22 cellular contexts compared by ENCODE assay signal in the genomic region with DNA sequence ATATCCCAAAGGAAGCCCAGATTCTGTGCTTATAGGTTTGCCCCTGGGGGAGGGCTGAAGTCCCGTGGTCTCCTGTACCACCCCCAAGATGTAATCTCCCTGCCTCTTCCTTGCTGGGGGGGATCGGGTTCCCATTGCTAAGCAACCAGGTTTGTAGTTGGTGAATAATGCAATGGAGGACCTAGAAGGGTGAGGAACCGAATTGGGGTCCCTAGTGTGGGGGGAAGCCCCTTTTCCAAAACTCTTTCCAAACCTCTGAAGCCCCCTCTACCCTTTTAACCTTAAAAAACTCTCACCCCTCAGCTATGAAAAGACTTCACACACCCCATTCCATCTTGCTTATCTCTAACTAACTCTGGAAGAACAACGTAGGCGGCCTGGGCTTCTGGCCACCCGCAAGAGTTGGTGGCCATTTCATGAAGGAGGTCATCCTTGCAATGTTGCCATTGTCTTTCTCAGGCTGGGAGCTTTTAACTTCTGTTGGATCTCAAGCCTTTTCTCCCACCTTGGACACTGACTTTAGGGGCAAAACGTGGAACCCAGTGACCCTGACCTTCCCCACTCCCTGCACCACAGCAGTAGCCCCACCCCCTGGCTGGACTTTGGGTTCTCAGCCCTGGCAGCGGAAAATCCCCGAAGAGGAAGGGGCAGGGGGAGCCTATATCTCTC. TPM values are rescaled to one million over a fixed set of nuclear protein-coding genes. Genes with fewer than 3 reads are reported as not detected.
A peak's percentile ranks its signal among the peaks of the same experiment; 100 is the strongest.
DNase-seq lines count a peak whose midpoint lies in the region; ATAC-seq and TF ChIP-seq lines count a peak whose summit lies in the region.
"Had no signal": no experiment of that assay in that cellular context is flagged by ENCODE, and none has a peak within 500 bp of the region (broad histone marks: within the 10 kb centered on the region; RNA-seq: fewer than 3 reads in every experiment).

No MANE protein-coding gene starts in this region.

- H3K4me1 ChIP-seq in BLaER1 (peaks cover 18% of the 10 kb centered on the region), body of pancreas (peaks cover 48% of the 10 kb centered on the region), mucosa of stomach (ENCODE audit: control insufficient read depth, insufficient read depth, low read length) (peaks cover 12% of the 10 kb centered on the region), SJCRH30 (no peaks in the 10 kb centered on the region; the same call in 1 of the 2 replicates)

- no peak overlapping the region for H3K27ac ChIP-seq in BLaER1
- peak overlapping the region; percentile 75 to 96 (median 94) for H3K27ac ChIP-seq in body of pancreas
- H3K27ac ChIP-seq in SJCRH30: no peak overlapping the region

- peak in 1 of 7 experiments; percentile 1 for TF ChIP-seq CTCF in body of pancreas (IDR thresholded peaks at IDR 0.05)

- H3K9me3 ChIP-seq in BLaER1 (no peaks in the 10 kb centered on the region), body of pancreas (no peaks in the 10 kb centered on the region), mucosa of stomach (ENCODE audit: control insufficient read depth, low read length) (no peaks in the 10 kb centered on the region), SJCRH30 (replicated peaks) (no peaks in the 10 kb centered on the region)

- H3K4me2 ChIP-seq in BLaER1: 0 out of 2 replicates have a peak overlapping the region, but pooled peaks have one; percentile 17

- peak in 3 of 4 donors; percentile 51 to 66 (median 59) for DNase-seq in body of pancreas
- DNase-seq in SJCRH30: no peak
- no peak for DNase-seq in activated T-helper 1 cell treated with anti-CD3 and anti-CD28 coated beads, Interleukin-12 subunit alpha, Interleukin-12 subunit beta, Interleukin-2, Interleukin-4 antibody, amounts not matched to agents 30 ng/mL and 10 ng/mL and 1 ng/mL, durations not matched to agents 14 hours and 24 hours and 36 hours (ENCODE audit: low spot score)
- no peak for DNase-seq in activated T-cell treated with anti-CD3 and anti-CD28 coated beads, Interleukin-2, amount 50 U/mL, for 1 hour
- DNase-seq: activated CD8-positive, alpha-beta T cell treated with anti-CD3 and anti-CD28 coated beads for 36 hours; activated naive CD8-positive, alpha-beta T cell treated with anti-CD3 and anti-CD28 coated beads, Interleukin-2, amount 10 ng/mL, durations not matched to agents 7 days and 5 days; activated T-cell treated with anti-CD3 and anti-CD28 coated beads, Interleukin-2, amount 50 U/mL, for 48 hours; DMS79; glutamatergic neuron; KG1; NCI-H1048; NCI-H2081 treated with DMSO at 0.1 percent for 48 hours; NCI-H510A treated with DMSO at 0.1 percent for 48 hours; SHP77; T-helper 17 cell had no signal

- H3K9ac ChIP-seq in BLaER1: no peak overlapping the region
- peak overlapping the region; percentile 53 for H3K9ac ChIP-seq in mucosa of stomach (ENCODE audit: low read length)

- H3K27ac Mint-ChIP-seq in activated T-helper 1 cell treated with anti-CD3 and anti-CD28 coated beads, Interleukin-12 subunit alpha, Interleukin-12 subunit beta, Interleukin-2, Interleukin-4 antibody, amounts not matched to agents 30 ng/mL and 10 ng/mL and 1 ng/mL, durations not matched to agents 14 hours and 24 hours and 36 hours: no peak overlapping the region
- H3K27ac Mint-ChIP-seq: activated CD8-positive, alpha-beta T cell treated with anti-CD3 and anti-CD28 coated beads for 36 hours; activated naive CD8-positive, alpha-beta T cell treated with anti-CD3 and anti-CD28 coated beads, Interleukin-2, amount 10 ng/mL, durations not matched to agents 7 days and 5 days; dendritic cell treated with granulocyte-macrophage colony-stimulating factor and Interleukin-4, amounts not matched to agents 40 ng/mL and 50 ng/mL, for 4 days; memory B cell; stimulated activated naive CD8-positive, alpha-beta T cell treated with anti-CD3 and anti-CD28 coated beads, Interleukin-15, Interleukin-2, amounts not matched to agents 100 ng/mL and 50 ng/mL, for 24 hours; T-helper 17 cell; WTC11 had no signal

- H4K20me1 ChIP-seq in BLaER1: no peaks in the 10 kb centered on the region

- peaks cover 33% of the 10 kb centered on the region for H3K27me3 Mint-ChIP-seq in activated T-helper 1 cell treated with anti-CD3 and anti-CD28 coated beads, Interleukin-12 subunit alpha, Interleukin-12 subunit beta, Interleukin-2, Interleukin-4 antibody, amounts not matched to agents 30 ng/mL and 10 ng/mL and 1 ng/mL, durations not matched to agents 14 hours and 24 hours and 36 hours (ENCODE audit: insufficient read depth)

- intact Hi-C loops in body of pancreas (cut with DNase I): no loop called here
- intact Hi-C loops in activated T-helper 1 cell treated with anti-CD3 and anti-CD28 coated beads, Interleukin-12 subunit alpha, Interleukin-12 subunit beta, Interleukin-2, Interleukin-4 antibody, amounts not matched to agents 30 ng/mL and 10 ng/mL and 1 ng/mL, durations not matched to agents 14 hours and 24 hours and 36 hours (cut with micrococcal nuclease): no loop called here

- peak; percentile 37 for ATAC-seq in body of pancreas
- ATAC-seq: activated CD8-positive, alpha-beta T cell treated with anti-CD3 and anti-CD28 coated beads for 36 hours; T-helper 17 cell; WTC11 had no signal

- no peaks in the 10 kb centered on the region for H3K36me3 Mint-ChIP-seq in activated T-helper 1 cell treated with anti-CD3 and anti-CD28 coated beads, Interleukin-12 subunit alpha, Interleukin-12 subunit beta, Interleukin-2, Interleukin-4 antibody, amounts not matched to agents 30 ng/mL and 10 ng/mL and 1 ng/mL, durations not matched to agents 14 hours and 24 hours and 36 hours (ENCODE audit: low read depth)
- H3K36me3 Mint-ChIP-seq: activated naive CD8-positive, alpha-beta T cell treated with anti-CD3 and anti-CD28 coated beads, Interleukin-2, amount 10 ng/mL, durations not matched to agents 7 days and 5 days; memory B cell; WTC11 had no signal

- no peak overlapping the region for H3K4me3 Mint-ChIP-seq in activated T-helper 1 cell treated with anti-CD3 and anti-CD28 coated beads, Interleukin-12 subunit alpha, Interleukin-12 subunit beta, Interleukin-2, Interleukin-4 antibody, amounts not matched to agents 30 ng/mL and 10 ng/mL and 1 ng/mL, durations not matched to agents 14 hours and 24 hours and 36 hours
- H3K4me3 Mint-ChIP-seq: activated CD8-positive, alpha-beta T cell treated with anti-CD3 and anti-CD28 coated beads for 36 hours; activated naive CD8-positive, alpha-beta T cell treated with anti-CD3 and anti-CD28 coated beads, Interleukin-2, amount 10 ng/mL, durations not matched to agents 7 days and 5 days; dendritic cell treated with granulocyte-macrophage colony-stimulating factor and Interleukin-4, amounts not matched to agents 40 ng/mL and 50 ng/mL, for 4 days; memory B cell; stimulated activated naive CD8-positive, alpha-beta T cell treated with anti-CD3 and anti-CD28 coated beads, Interleukin-15, Interleukin-2, amounts not matched to agents 100 ng/mL and 50 ng/mL, for 24 hours; T-helper 17 cell; WTC11 had no signal

- H3K4me1 Mint-ChIP-seq in activated T-helper 1 cell treated with anti-CD3 and anti-CD28 coated beads, Interleukin-12 subunit alpha, Interleukin-12 subunit beta, Interleukin-2, Interleukin-4 antibody, amounts not matched to agents 30 ng/mL and 10 ng/mL and 1 ng/mL, durations not matched to agents 14 hours and 24 hours and 36 hours (ENCODE audit: low read depth): peaks cover 19% of the 10 kb centered on the region

- H3K27me3 ChIP-seq in BLaER1 (peaks cover 30% of the 10 kb centered on the region), body of pancreas (no peaks in the 10 kb centered on the region), mucosa of stomach (ENCODE audit: control insufficient read depth, insufficient read depth, low read length) (peaks cover 28% of the 10 kb centered on the region), SJCRH30 (peaks cover 22% of the 10 kb centered on the region)

- WGBS in body of pancreas, 2 donors: 6 to 37% methylated on average over 9 of the region's 9 CpGs

- no peak overlapping the region for H3K4me3 ChIP-seq in BLaER1
- H3K4me3 ChIP-seq in body of pancreas: peak overlapping the region in 1 of 2 donors; percentile 47
- H3K4me3 ChIP-seq in mucosa of stomach (ENCODE audit: low read length): no peak overlapping the region
- no peak overlapping the region for H3K4me3 ChIP-seq in SJCRH30

- H3K36me3 ChIP-seq in BLaER1: no peaks in the 10 kb centered on the region
- H3K36me3 ChIP-seq in body of pancreas (replicated peaks in 1 of 2; ENCODE audit: insufficient read depth in 1 of 2, low read depth in 2 of 2): peaks cover 0 to 4% of the 10 kb centered on the region in 2 donors
- H3K36me3 ChIP-seq in mucosa of stomach (ENCODE audit: control insufficient read depth, insufficient read depth, low read length): no peaks in the 10 kb centered on the region
- H3K36me3 ChIP-seq in SJCRH30: no peaks in the 10 kb centered on the region

- no peaks in the 10 kb centered on the region for H3K9me3 Mint-ChIP-seq in activated T-helper 1 cell treated with anti-CD3 and anti-CD28 coated beads, Interleukin-12 subunit alpha, Interleukin-12 subunit beta, Interleukin-2, Interleukin-4 antibody, amounts not matched to agents 30 ng/mL and 10 ng/mL and 1 ng/mL, durations not matched to agents 14 hours and 24 hours and 36 hours
- H3K9me3 Mint-ChIP-seq: activated CD8-positive, alpha-beta T cell treated with anti-CD3 and anti-CD28 coated beads for 36 hours; activated naive CD8-positive, alpha-beta T cell treated with anti-CD3 and anti-CD28 coated beads, Interleukin-2, amount 10 ng/mL, durations not matched to agents 7 days and 5 days; dendritic cell treated with granulocyte-macrophage colony-stimulating factor and Interleukin-4, amounts not matched to agents 40 ng/mL and 50 ng/mL, for 4 days; memory B cell; stimulated activated naive CD8-positive, alpha-beta T cell treated with anti-CD3 and anti-CD28 coated beads, Interleukin-15, Interleukin-2, amounts not matched to agents 100 ng/mL and 50 ng/mL, for 24 hours; WTC11 had no signal

- no peak for TF ChIP-seq POLR2A in body of pancreas (IDR thresholded peaks at IDR 0.05)

RNA-seq across cellular contexts. Expression of a gene that starts 0.7 kb away (rescaled TPM):
- 10 to 100 TPM; 17.4 to 28.3 TPM for total RNA-seq in body of pancreas
- 0.99 and 1.4 TPM in 2 replicates for total RNA-seq in SJCRH30 (2014; rRNA removed; shearing (Covaris generic))
- total RNA-seq in activated T-helper 1 cell treated with anti-CD3 and anti-CD28 coated beads, Interleukin-12 subunit alpha, Interleukin-12 subunit beta, Interleukin-2, Interleukin-4 antibody, amounts not matched to agents 30 ng/mL and 10 ng/mL and 1 ng/mL, durations not matched to agents 14 hours and 24 hours and 36 hours: 0.65 TPM in 1 of 2 replicates, not detected in the other
- total RNA-seq: activated CD8-positive, alpha-beta T cell treated with anti-CD3 and anti-CD28 coated beads for 36 hours; activated naive CD8-positive, alpha-beta T cell treated with anti-CD3 and anti-CD28 coated beads, Interleukin-2, amount 10 ng/mL, durations not matched to agents 7 days and 5 days; bronchial epithelial cell; T-helper 17 cell had no signal

RNA-seq across cellular contexts. Expression of a gene that starts 11.4 kb away (rescaled TPM):
- 10 to 100 TPM; 21.1 to 25.7 TPM for total RNA-seq in body of pancreas
- 0.81 and 1.3 TPM in 2 replicates for total RNA-seq in SJCRH30 (2014; rRNA removed; shearing (Covaris generic))
- total RNA-seq in activated T-helper 1 cell treated with anti-CD3 and anti-CD28 coated beads, Interleukin-12 subunit alpha, Interleukin-12 subunit beta, Interleukin-2, Interleukin-4 antibody, amounts not matched to agents 30 ng/mL and 10 ng/mL and 1 ng/mL, durations not matched to agents 14 hours and 24 hours and 36 hours: 2.3 TPM in 2 replicates

RNA-seq across cellular contexts. Expression of a gene that starts 24.4 kb away (rescaled TPM):
- total RNA-seq in body of pancreas: not detected
- not detected in 2 replicates for total RNA-seq in SJCRH30 (2014; rRNA removed; shearing (Covaris generic))
- 0.67 and 1.1 TPM in 2 replicates for total RNA-seq in activated T-helper 1 cell treated with anti-CD3 and anti-CD28 coated beads, Interleukin-12 subunit alpha, Interleukin-12 subunit beta, Interleukin-2, Interleukin-4 antibody, amounts not matched to agents 30 ng/mL and 10 ng/mL and 1 ng/mL, durations not matched to agents 14 hours and 24 hours and 36 hours
- total RNA-seq: activated CD8-positive, alpha-beta T cell treated with anti-CD3 and anti-CD28 coated beads for 36 hours; activated naive CD8-positive, alpha-beta T cell treated with anti-CD3 and anti-CD28 coated beads, Interleukin-2, amount 10 ng/mL, durations not matched to agents 7 days and 5 days; bronchial epithelial cell had no signal

RNA-seq across cellular contexts. Expression of a gene that starts 29.3 kb away (rescaled TPM):
- total RNA-seq in body of pancreas: 10 to 100 TPM; 11.2 to 22.1 TPM
- 88.1 and 102 TPM in 2 replicates for total RNA-seq in SJCRH30 (2014; rRNA removed; shearing (Covaris generic))
- 130 TPM in 2 replicates for total RNA-seq in activated T-helper 1 cell treated with anti-CD3 and anti-CD28 coated beads, Interleukin-12 subunit alpha, Interleukin-12 subunit beta, Interleukin-2, Interleukin-4 antibody, amounts not matched to agents 30 ng/mL and 10 ng/mL and 1 ng/mL, durations not matched to agents 14 hours and 24 hours and 36 hours

RNA-seq across cellular contexts. Expression of a gene that starts 29.7 kb away (rescaled TPM):
- total RNA-seq in body of pancreas: 1 to 10 TPM; 1.3 to 3.6 TPM
- total RNA-seq in SJCRH30 (2014; rRNA removed; shearing (Covaris generic)): 1.5 TPM in 2 replicates
- total RNA-seq in activated T-helper 1 cell treated with anti-CD3 and anti-CD28 coated beads, Interleukin-12 subunit alpha, Interleukin-12 subunit beta, Interleukin-2, Interleukin-4 antibody, amounts not matched to agents 30 ng/mL and 10 ng/mL and 1 ng/mL, durations not matched to agents 14 hours and 24 hours and 36 hours: 82.5 and 84.9 TPM in 2 replicates

Comparison
In these comparisons a context has a peak if more than half of its experiments do, and no peak if none do; other contexts are left out.
1. H3K27ac ChIP-seq: peak in body of pancreas (4 of 4); none in BLaER1 (single experiment) and SJCRH30 (single experiment).
2. DNase-seq: peak in body of pancreas (3 of 4); none in SJCRH30 (0 of 2), activated T-helper 1 cell treated with anti-CD3 and anti-CD28 coated beads, Interleukin-12 subunit alpha, Interleukin-12 subunit beta, Interleukin-2, Interleukin-4 antibody, amounts not matched to agents 30 ng/mL and 10 ng/mL and 1 ng/mL, durations not matched to agents 14 hours and 24 hours and 36 hours (single experiment) and activated T-cell treated with anti-CD3 and anti-CD28 coated beads, Interleukin-2, amount 50 U/mL, for 1 hour (single experiment).